11 cellular contexts compared by ENCODE assay signal in the genomic region with DNA sequence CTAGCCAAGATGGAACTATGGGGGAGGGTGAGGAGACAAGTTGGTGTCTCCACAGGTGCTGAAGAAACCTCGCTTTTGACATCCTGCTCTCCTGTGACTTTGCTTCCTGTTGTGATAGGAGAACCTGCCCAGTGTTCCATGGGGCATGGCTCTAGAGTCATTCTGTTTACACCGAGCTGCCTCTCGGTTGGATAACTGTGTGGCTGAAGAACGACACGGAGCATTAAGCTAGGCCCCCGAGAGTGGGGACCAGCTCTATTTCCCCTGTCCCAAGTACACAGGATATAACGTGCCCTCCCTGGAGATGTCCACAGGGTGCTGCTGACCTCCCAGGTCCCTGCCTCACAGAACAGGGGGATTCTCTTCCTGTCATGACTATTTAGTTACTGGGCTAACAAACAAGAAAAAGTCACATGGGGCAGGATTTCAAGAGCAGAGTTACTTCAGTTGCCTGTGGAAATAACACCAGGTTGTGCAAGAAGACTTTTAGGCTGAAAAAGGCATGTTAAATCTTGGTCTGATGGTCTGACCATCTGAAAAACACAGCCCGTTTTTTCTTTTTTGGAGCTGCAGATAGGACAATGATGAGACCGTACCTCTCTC. TPM values are rescaled to one million over a fixed set of nuclear protein-coding genes. Genes with fewer than 3 reads are reported as not detected.
DNase-seq lines count a peak whose midpoint lies in the region; ATAC-seq and TF ChIP-seq lines count a peak whose summit lies in the region.
"Had no signal": no experiment of that assay in that cellular context is flagged by ENCODE, and none has a peak within 500 bp of the region (broad histone marks: within the 10 kb centered on the region; RNA-seq: fewer than 3 reads in every experiment).

No MANE protein-coding gene starts in this region.

- no peak for DNase-seq in left cardiac atrium
- no peak for DNase-seq in left ventricle myocardium inferior
- DNase-seq in SKM-1 treated with dmso at 0.1 percent for 144 hours (lab: John Stamatoyannopoulos, UW; ENCODE audit: unreplicated experiment), result peak; percentile 96
- DNase-seq in islet precursor cell, result peak; percentile 19
- no peak for DNase-seq in NCI-H2196 (lab: John Stamatoyannopoulos, UW; ENCODE audit: unreplicated experiment)
- DNase-seq in middle frontal gyrus (ENCODE audit: extremely low spot score, low spot score), result no peak
- DNase-seq: NCI-H446, stomach had no signal

- no peak for TF ChIP-seq CTCF in left ventricle myocardium inferior (IDR thresholded peaks at IDR 0.05; ENCODE audit: borderline replicate concordance)

- H3K4me1 ChIP-seq in left ventricle myocardium inferior, result peaks cover 20% of the 10 kb centered on the region

- peak; percentile 36 to 46 for ATAC-seq in left cardiac atrium
- no peak for ATAC-seq in GM21390 (IDR thresholded peaks at IDR 0.05; ENCODE audit: unreplicated experiment)
- ATAC-seq in GM18868 (IDR thresholded peaks at IDR 0.05; ENCODE audit: unreplicated experiment), result no peak

- no peak overlapping the region for H3K4me3 ChIP-seq in left ventricle myocardium inferior
- H3K4me3 ChIP-seq: GM23248, stomach had no signal

- intact Hi-C loops in left cardiac atrium (cut with DNase I) (no loop called here), left ventricle myocardium inferior (cut with micrococcal nuclease) (no loop called here)

- H3K27me3 ChIP-seq in left ventricle myocardium inferior (ENCODE audit: low read depth), result no peaks in the 10 kb centered on the region
- H3K27me3 ChIP-seq: stomach had no signal

- no peaks in the 10 kb centered on the region for H3K36me3 ChIP-seq in left ventricle myocardium inferior
- H3K36me3 ChIP-seq: stomach had no signal

- no peak overlapping the region for H3K27ac ChIP-seq in left ventricle myocardium inferior (replicated peaks)
- H3K27ac ChIP-seq: GM23248 had no signal

- no peaks in the 10 kb centered on the region for H3K9me3 ChIP-seq in left ventricle myocardium inferior (replicated peaks)
- H3K9me3 ChIP-seq: stomach had no signal

RNA-seq across cellular contexts. Expression of gene PPP2R5A, which starts 29.4 kb away (rescaled TPM):
- 10 to 100 TPM; 68.4 to 69.0 TPM for total RNA-seq in left cardiac atrium
- total RNA-seq in left ventricle myocardium inferior, result 69.3 TPM

Comparison
In these comparisons a context has a peak if more than half of its experiments do, and no peak if none do; other contexts are left out.
1. ATAC-seq: peak in left cardiac atrium (2 of 2); none in GM21390 (single experiment) and GM18868 (single experiment).
2. DNase-seq: peak in SKM-1 treated with dmso at 0.1 percent for 144 hours (single experiment) and islet precursor cell (single experiment); none in left cardiac atrium (single experiment), left ventricle myocardium inferior (single experiment), NCI-H2196 (single experiment) and middle frontal gyrus (single experiment).